In the genomic region with DNA sequence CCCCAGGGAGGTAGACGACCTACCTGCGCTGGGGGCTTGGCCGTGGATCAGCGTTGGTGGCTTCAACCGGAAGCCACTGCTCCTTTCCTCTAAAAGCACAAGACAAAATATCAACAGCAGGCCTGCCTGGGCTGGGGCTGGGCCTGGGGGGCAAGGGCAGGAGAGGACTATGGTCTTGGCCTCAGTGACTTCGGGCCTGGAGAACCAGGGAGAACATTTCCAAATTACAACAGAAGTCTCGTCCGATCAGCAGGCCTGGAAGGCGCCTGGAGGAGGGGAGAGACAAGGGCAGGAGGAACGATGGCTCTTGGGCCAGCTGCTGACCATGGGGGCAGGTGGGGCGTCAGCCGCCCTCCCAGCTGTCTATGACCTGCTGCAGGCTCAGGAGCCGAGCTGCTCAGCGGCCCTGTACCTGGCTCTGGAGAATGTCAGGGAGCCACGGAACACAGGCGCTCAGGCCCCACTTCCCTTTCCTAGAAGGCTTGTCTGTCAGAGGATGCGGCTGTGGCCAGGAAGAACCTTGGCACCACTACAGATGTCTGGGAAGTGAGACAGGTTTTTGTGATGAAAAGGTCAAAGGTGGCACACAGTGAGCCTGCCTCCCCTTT, we compare ENCODE assay signal across 18 cellular contexts. TPM values are rescaled to one million over a fixed set of nuclear protein-coding genes. Genes with fewer than 3 reads are reported as not detected.
DNase-seq lines count a peak whose midpoint lies in the region; ATAC-seq and TF ChIP-seq lines count a peak whose summit lies in the region.
"Had no signal": no experiment of that assay in that cellular context is flagged by ENCODE, and none has a peak within 500 bp of the region (broad histone marks: within the 10 kb centered on the region; RNA-seq: fewer than 3 reads in every experiment).

No MANE protein-coding gene starts in this region.

- H3K27ac ChIP-seq in dorsolateral prefrontal cortex (peak overlapping the region in 46 of 59 donors; percentile 1 to 87 (median 58)), muscle layer of colon (ENCODE audit: low read depth, low read length) (peak overlapping the region; percentile 76), uterus (peak overlapping the region; percentile 75 to 87)

- TF ChIP-seq CTCF in dorsolateral prefrontal cortex (IDR thresholded peaks at IDR 0.05 in 54 of 56, conservative IDR thresholded peaks at IDR 0.05 in 2 of 56; ENCODE audit: low read depth in 1 of 56, partially characterized antibody in 56 of 56): no peak
- TF ChIP-seq CTCF in uterus (IDR thresholded peaks at IDR 0.05): no peak

- H3K27me3 ChIP-seq in dorsolateral prefrontal cortex: no peaks in the 10 kb centered on the region
- no peaks in the 10 kb centered on the region for H3K27me3 ChIP-seq in muscle layer of colon (ENCODE audit: control insufficient read depth in 1 of 2, insufficient read depth in 2 of 2, low read length in 2 of 2)
- H3K27me3 ChIP-seq in uterus: no peaks in the 10 kb centered on the region

- no peak overlapping the region for H3K4me3 ChIP-seq in dorsolateral prefrontal cortex
- no peak overlapping the region for H3K4me3 ChIP-seq in muscle layer of colon (ENCODE audit: low read depth in 1 of 2, low read length in 2 of 2)
- H3K4me3 ChIP-seq in uterus: no peak overlapping the region
- H3K4me3 ChIP-seq: GM23338 had no signal

- DNase-seq in Right ventricle myocardium inferior (ENCODE audit: missing footprints) (peak; percentile 51), left cardiac atrium (no peak), dorsolateral prefrontal cortex (no peak), uterus (peak in 1 of 2 donors; percentile 47), NCI-H1105 (lab: John Stamatoyannopoulos, UW) (no peak), NCI-H526 (lab: John Stamatoyannopoulos, UW) (no peak)
- DNase-seq: activated CD4-positive, alpha-beta T cell treated with anti-CD3 and anti-CD28 coated beads, Interleukin-2, amount 50 U/mL, for 4 hours; activated naive CD4-positive, alpha-beta T cell; cortex of kidney; erythroblast; NCI-H1417; NCI-H69; occipital lobe; SHP77; stimulated activated CD4-positive, alpha-beta T cell treated with anti-CD3 and anti-CD28 coated beads, Interleukin-1b, Interleukin-23, amount 100 ng/mL, for 48 hours had no signal

- H3K36me3 ChIP-seq in muscle layer of colon (ENCODE audit: insufficient read depth, low read length) (peaks cover 25% of the 10 kb centered on the region), uterus (no peaks in the 10 kb centered on the region)

- H3K9ac ChIP-seq in muscle layer of colon (ENCODE audit: low read length): no peak overlapping the region

- no peaks in the 10 kb centered on the region for H3K9me3 ChIP-seq in muscle layer of colon (ENCODE audit: low read length)
- no peaks in the 10 kb centered on the region for H3K9me3 ChIP-seq in uterus

- no peak for TF ChIP-seq POLR2A in uterus (IDR thresholded peaks at IDR 0.05)

- intact Hi-C loops in Right ventricle myocardium inferior (cut with DNase I): no loop called here
- intact Hi-C loops in left cardiac atrium (cut with DNase I): no loop called here
- intact Hi-C loops in dorsolateral prefrontal cortex (cut with DNase I): no loop called here
- intact Hi-C loops in uterus (cut with DNase I; ENCODE audit: low total_unique reads): no loop called here

- ATAC-seq in Right ventricle myocardium inferior (no peak), left cardiac atrium (no peak), HG03139 (IDR thresholded peaks at IDR 0.05; ENCODE audit: unreplicated experiment) (no peak)
- ATAC-seq: GM23338 had no signal

- H3K4me1 ChIP-seq in muscle layer of colon (ENCODE audit: insufficient read depth, low read length) (peaks cover 57% of the 10 kb centered on the region), uterus (peaks cover 20 to 33% of the 10 kb centered on the region in 2 donors)

RNA-seq across cellular contexts. Expression of gene CAPS, which starts 19.4 kb away (rescaled TPM):
- 3.8 TPM for total RNA-seq in Right ventricle myocardium inferior
- total RNA-seq in left cardiac atrium: 1 to 10 TPM; 6.6 to 6.9 TPM
- total RNA-seq in dorsolateral prefrontal cortex: 10 to 100 TPM in 113 of 120 experiments, 1 to 10 TPM in 7; 7.5 to 55.0 (median 19.2) TPM
- total RNA-seq in uterus: 10 to 100 TPM in 3 of 4 donors, 1 to 10 TPM in 1; 2.0 to 48.7 (median 12.4) TPM

RNA-seq across cellular contexts. Expression of gene VMAC, which starts 28.8 kb away (rescaled TPM):
- 1.6 TPM for total RNA-seq in Right ventricle myocardium inferior
- 1 to 10 TPM; 1.9 to 3.3 TPM for total RNA-seq in left cardiac atrium
- 10 to 100 TPM in 11 of 120 experiments, 1 to 10 TPM in 109; 3.0 to 14.3 (median 7.2) TPM for total RNA-seq in dorsolateral prefrontal cortex
- total RNA-seq in uterus: 10 to 100 TPM in 1 of 4 donors, 1 to 10 TPM in 3; 2.6 to 10.9 (median 7.1) TPM

RNA-seq across cellular contexts. Expression of gene NDUFA11, which starts 29.9 kb away (rescaled TPM):
- total RNA-seq in Right ventricle myocardium inferior (571 TPM), left cardiac atrium (100 to 1,000 TPM; 503 to 537 TPM), dorsolateral prefrontal cortex (100 to 1,000 TPM in 119 of 120 experiments, 10 to 100 TPM in 1; 98.5 to 237 (median 172) TPM), uterus (100 to 1,000 TPM in 3 of 4 donors, 10 to 100 TPM in 1; 68.7 to 261 (median 150) TPM)

RNA-seq across cellular contexts. Expression of gene RANBP3, which starts 44.4 kb away (rescaled TPM):
- total RNA-seq in Right ventricle myocardium inferior: 65.6 TPM
- 10 to 100 TPM; 44.7 to 52.7 TPM for total RNA-seq in left cardiac atrium
- 100 to 1,000 TPM in 31 of 120 experiments, 10 to 100 TPM in 89; 71.9 to 120 (median 93.1) TPM for total RNA-seq in dorsolateral prefrontal cortex
- total RNA-seq in uterus: 10 to 100 TPM; 40.9 to 98.1 (median 48.5) TPM
